In genomic region chr15:35705030-35705884, GRCh38 we compare ENCODE assay signal across 17 cellular contexts.
A peak's percentile ranks its signal among the peaks of the same experiment; 100 is the strongest.
DNase-seq lines count a peak whose midpoint lies in the region; TF ChIP-seq lines count a peak whose summit lies in the region.
"Had no signal": no experiment of that assay in that cellular context is flagged by ENCODE, and none has a peak within 500 bp of the region (broad histone marks: within the 10 kb centered on the region; RNA-seq: fewer than 3 reads in every experiment).

No MANE protein-coding gene starts in this region.

- H3K27me3 Mint-ChIP-seq in HFFc6 (ENCODE audit: insufficient read depth) (no peaks in the 10 kb centered on the region), endothelial cell (ENCODE audit: unreplicated experiment) (no peaks in the 10 kb centered on the region), H9 (ENCODE audit: low read depth) (no peaks in the 10 kb centered on the region)
- H3K27me3 Mint-ChIP-seq: activated B cell treated with CpG ODN at 0.5 μM for 24 hours; activated naive CD4-positive, alpha-beta T cell treated with anti-CD3 and anti-CD28 coated beads, Interleukin-2, amount 10 ng/mL, durations not matched to agents 7 days and 5 days had no signal

- H3K4me1 ChIP-seq in liver (ENCODE audit: control insufficient read depth in 4 of 4, insufficient read depth in 4 of 4, low read length in 3 of 4) (peaks cover 0 to 5% (median 0%) of the 10 kb centered on the region in 4 donors), skeletal muscle tissue (ENCODE audit: control insufficient read depth in 3 of 3, insufficient read depth in 3 of 3, low read length in 3 of 3) (peaks cover 10 to 14% (median 13%) of the 10 kb centered on the region in 3 donors), H9 (ENCODE audit: insufficient read depth, low read length) (no peaks in the 10 kb centered on the region; the same call in 1 of the 2 replicates)

- no peaks in the 10 kb centered on the region for H3K79me2 ChIP-seq in H9 (ENCODE audit: insufficient read depth, low read length)

- no peak for DNase-seq in HFFc6
- DNase-seq in endothelial cell (ENCODE audit: low spot score): no peak
- DNase-seq in NCI-H82 treated with DMSO at 0.1 percent for 48 hours (lab: John Stamatoyannopoulos, UW; ENCODE audit: unreplicated experiment): no peak
- DNase-seq in GM19240 (ENCODE audit: insufficient read length, low spot score): no peak
- no peak for DNase-seq in D341Med (ENCODE audit: low spot score)
- DNase-seq in H9: no peak
- DNase-seq: activated B cell treated with CpG ODN at 0.5 μM for 24 hours; activated naive CD4-positive, alpha-beta T cell treated with anti-CD3 and anti-CD28 coated beads, Interleukin-2, amount 10 ng/mL, durations not matched to agents 7 days and 5 days; AML-193; hippocampal formation; lower lobe of right lung; NCI-H510A treated with DMSO at 0.1 percent for 48 hours; occipital lobe; stimulated activated CD4-positive, alpha-beta T cell treated with anti-CD3 and anti-CD28 coated beads, Interleukin-15, amount 100 ng/mL, for 24 hours had no signal

- H3K9ac ChIP-seq in liver (ENCODE audit: low read depth in 1 of 2, low read length in 2 of 2) (no peak overlapping the region), skeletal muscle tissue (ENCODE audit: low read depth in 1 of 3, low read length in 3 of 3) (no peak overlapping the region), H9 (ENCODE audit: extremely low read depth, insufficient read length, low read length) (no peak overlapping the region)

- TF ChIP-seq RAD21 in liver (IDR thresholded peaks at IDR 0.05): no peak

- H3K9me3 ChIP-seq in liver (ENCODE audit: control insufficient read depth in 4 of 4, low read length in 3 of 4): no peaks in the 10 kb centered on the region
- H3K9me3 ChIP-seq in skeletal muscle tissue (ENCODE audit: control insufficient read depth in 3 of 3, low read length in 3 of 3): no peaks in the 10 kb centered on the region
- no peaks in the 10 kb centered on the region for H3K9me3 ChIP-seq in H9 (ENCODE audit: control insufficient read depth, low read depth, low read length)
- H3K9me3 ChIP-seq: lower lobe of right lung, suprapubic skin had no signal

- H3K79me1 ChIP-seq in H9 (ENCODE audit: insufficient read depth, low read depth, low read length, poor library complexity, severe bottlenecking): no peaks in the 10 kb centered on the region

- H3K23ac ChIP-seq in H9 (ENCODE audit: insufficient read length, low read depth, low read length): no peak overlapping the region

- no peak overlapping the region for H2BK15ac ChIP-seq in H9 (ENCODE audit: low read depth, low read length)

- H3K36me3 Mint-ChIP-seq in HFFc6 (ENCODE audit: low read depth) (no peaks in the 10 kb centered on the region), endothelial cell (ENCODE audit: low read depth, unreplicated experiment) (no peaks in the 10 kb centered on the region), H9 (ENCODE audit: insufficient read depth in 1 of 3, low read depth in 3 of 3) (no peaks in the 10 kb centered on the region)
- H3K36me3 Mint-ChIP-seq: activated naive CD4-positive, alpha-beta T cell treated with anti-CD3 and anti-CD28 coated beads, Interleukin-2, amount 10 ng/mL, durations not matched to agents 7 days and 5 days had no signal

- no peak overlapping the region for H2AK5ac ChIP-seq in H9 (ENCODE audit: insufficient read length, low read length)

- no peak overlapping the region for H2BK5ac ChIP-seq in H9 (ENCODE audit: insufficient read length, low read length)

- H3K14ac ChIP-seq in H9 (ENCODE audit: insufficient read depth, low read length): no peak overlapping the region

- H3K18ac ChIP-seq in H9 (ENCODE audit: insufficient read length, low read depth, low read length): no peak overlapping the region

- TF ChIP-seq CTCF in HFFc6 (IDR thresholded peaks at IDR 0.05): no peak
- no peak for TF ChIP-seq CTCF in endothelial cell (IDR thresholded peaks at IDR 0.05; ENCODE audit: unreplicated experiment)
- no peak for TF ChIP-seq CTCF in liver (IDR thresholded peaks at IDR 0.05; ENCODE audit: low read depth, low read length, missing input control)
- TF ChIP-seq CTCF in H9 (conservative IDR thresholded peaks at IDR 0.05): no peak

- H3K4me3 ChIP-seq in liver (ENCODE audit: low read depth in 1 of 3, low read length in 3 of 3) (no peak overlapping the region), skeletal muscle tissue (ENCODE audit: low read length in 3 of 3) (peak overlapping the region in 1 of 3 donors; percentile 10)
- H3K4me3 ChIP-seq: lower lobe of right lung, suprapubic skin had no signal

- no peak overlapping the region for H3K4ac ChIP-seq in H9 (ENCODE audit: low read depth, low read length)

- no peak overlapping the region; the same call in 1 of the 2 replicates for H3K4me3 Mint-ChIP-seq in HFFc6
- H3K4me3 Mint-ChIP-seq in endothelial cell (ENCODE audit: unreplicated experiment): no peak overlapping the region
- no peak overlapping the region for H3K4me3 Mint-ChIP-seq in H9
- H3K4me3 Mint-ChIP-seq: activated B cell treated with CpG ODN at 0.5 μM for 24 hours; activated naive CD4-positive, alpha-beta T cell treated with anti-CD3 and anti-CD28 coated beads, Interleukin-2, amount 10 ng/mL, durations not matched to agents 7 days and 5 days had no signal

- 69% methylated on average over 2 of the region's 2 CpGs for WGBS in liver
- WGBS in H9 (ENCODE audit: extremely low coverage, insufficient read length, low lambda C conversion rate): no CpG with 5 or more reads among the region's 2 CpGs

- no peak overlapping the region for H2AFZ ChIP-seq in H9 (ENCODE audit: low read length)

- H3K27ac Mint-ChIP-seq in HFFc6 (peak overlapping the region; percentile 24; the same call in 1 of the 2 replicates), endothelial cell (ENCODE audit: unreplicated experiment) (peak overlapping the region; percentile 76), H9 (no peak overlapping the region; a peak in 1 of 7 replicates)
- H3K27ac Mint-ChIP-seq: activated B cell treated with CpG ODN at 0.5 μM for 24 hours; activated naive CD4-positive, alpha-beta T cell treated with anti-CD3 and anti-CD28 coated beads, Interleukin-2, amount 10 ng/mL, durations not matched to agents 7 days and 5 days had no signal

- H3T11ph ChIP-seq in H9 (ENCODE audit: low read length): no peak overlapping the region

- H3K9me3 Mint-ChIP-seq in HFFc6: no peaks in the 10 kb centered on the region
- no peaks in the 10 kb centered on the region for H3K9me3 Mint-ChIP-seq in endothelial cell (ENCODE audit: unreplicated experiment)
- H3K9me3 Mint-ChIP-seq in H9: no peaks in the 10 kb centered on the region
- H3K9me3 Mint-ChIP-seq: activated B cell treated with CpG ODN at 0.5 μM for 24 hours; activated naive CD4-positive, alpha-beta T cell treated with anti-CD3 and anti-CD28 coated beads, Interleukin-2, amount 10 ng/mL, durations not matched to agents 7 days and 5 days had no signal

- H3K23me2 ChIP-seq in H9 (ENCODE audit: insufficient read length, low read depth, low read length, poor library complexity, severe bottlenecking): no peaks in the 10 kb centered on the region

- H3K27me3 ChIP-seq in liver (ENCODE audit: control insufficient read depth in 4 of 4, insufficient read depth in 4 of 4, low read length in 3 of 4) (no peaks in the 10 kb centered on the region), skeletal muscle tissue (ENCODE audit: control insufficient read depth in 3 of 3, insufficient read depth in 3 of 3, low read length in 3 of 3) (no peaks in the 10 kb centered on the region), H9 (ENCODE audit: insufficient read depth, low read length) (no peaks in the 10 kb centered on the region)
- H3K27me3 ChIP-seq: suprapubic skin had no signal

- H2BK20ac ChIP-seq in H9 (ENCODE audit: low read depth, low read length, poor library complexity, severe bottlenecking): no peak overlapping the region

- H2BK120ac ChIP-seq in H9 (ENCODE audit: low read depth, low read length, poor library complexity, severe bottlenecking): no peak overlapping the region

- H3K4me2 ChIP-seq in H9 (ENCODE audit: insufficient read depth, insufficient read length, low read length): no peak overlapping the region

- no peak overlapping the region for H2BK12ac ChIP-seq in H9 (ENCODE audit: insufficient read length, low read depth, low read length)

- H4K91ac ChIP-seq in H9 (ENCODE audit: insufficient read length, low read depth, low read length): no peak overlapping the region

- no peaks in the 10 kb centered on the region for H4K20me1 ChIP-seq in H9 (ENCODE audit: control insufficient read depth, insufficient read depth, insufficient read length)

- no peaks in the 10 kb centered on the region for H3K36me3 ChIP-seq in liver (ENCODE audit: control insufficient read depth in 4 of 4, insufficient read depth in 3 of 4, low read depth in 1 of 4, low read length in 3 of 4)
- H3K36me3 ChIP-seq in skeletal muscle tissue (ENCODE audit: control insufficient read depth in 3 of 3, insufficient read depth in 3 of 3, low read length in 3 of 3): no peaks in the 10 kb centered on the region
- H3K36me3 ChIP-seq: lower lobe of right lung, suprapubic skin had no signal

- H3K56ac ChIP-seq in H9 (ENCODE audit: insufficient read length, low read depth, low read length): no peak overlapping the region

- H3K27ac ChIP-seq in liver (ENCODE audit: low read depth in 1 of 2, low read length in 2 of 2) (peak overlapping the region in 1 of 2 donors; percentile 45), skeletal muscle tissue (ENCODE audit: low read depth, low read length) (peak overlapping the region; percentile 49), H9 (ENCODE audit: insufficient read length, low read depth, low read length) (no peak overlapping the region)
- H3K27ac ChIP-seq: lower lobe of right lung, suprapubic skin had no signal

- H3K4me1 Mint-ChIP-seq in HFFc6 (ENCODE audit: low read depth): peaks cover 34% of the 10 kb centered on the region
- H3K4me1 Mint-ChIP-seq in endothelial cell (ENCODE audit: unreplicated experiment): peaks cover 42% of the 10 kb centered on the region
- peaks cover 19 to 22% of the 10 kb centered on the region in 2 experiments for H3K4me1 Mint-ChIP-seq in H9
- H3K4me1 Mint-ChIP-seq: activated B cell treated with CpG ODN at 0.5 μM for 24 hours; activated naive CD4-positive, alpha-beta T cell treated with anti-CD3 and anti-CD28 coated beads, Interleukin-2, amount 10 ng/mL, durations not matched to agents 7 days and 5 days had no signal

- H4K8ac ChIP-seq in H9 (replicated peaks; ENCODE audit: insufficient read length, low read depth, low read length): no peak overlapping the region

- H4K5ac ChIP-seq in H9 (ENCODE audit: insufficient read length, low read depth, low read length): no peak overlapping the region

TF ChIP-seq in liver, 16 proteins besides CTCF, POLR2A, EP300 and RAD21:
- TF ChIP-seq NR2F2 (IDR thresholded peaks at IDR 0.05) (peak; percentile 42), FOXA1 (IDR thresholded peaks at IDR 0.05) (no peak)

Comparison
In these comparisons a context has a peak if more than half of its experiments do, and no peak if none do; other contexts are left out.
1. H3K27ac Mint-ChIP-seq: peak in HFFc6 (single experiment) and endothelial cell (single experiment); none in H9 (0 of 3).